ENCODE assay signal across 17 cellular contexts in genomic region chr11:47109051-47109791, GRCh38.
DNase-seq lines count a peak whose midpoint lies in the region; ATAC-seq and TF ChIP-seq lines count a peak whose summit lies in the region.
"Had no signal": no experiment of that assay in that cellular context is flagged by ENCODE, and none has a peak within 500 bp of the region (broad histone marks: within the 10 kb centered on the region; RNA-seq: fewer than 3 reads in every experiment).

No MANE protein-coding gene starts in this region.

- H3K27me3 ChIP-seq in upper lobe of right lung: no peaks in the 10 kb centered on the region
- H3K27me3 ChIP-seq: tibial artery had no signal

- no peak for TF ChIP-seq CTCF in upper lobe of right lung (IDR thresholded peaks at IDR 0.05)

- ATAC-seq in GM21576 (IDR thresholded peaks at IDR 0.05; ENCODE audit: unreplicated experiment): peak; percentile 39
- peak; percentile 57 for ATAC-seq in upper lobe of right lung
- no peak for ATAC-seq in HG02623 (IDR thresholded peaks at IDR 0.05; ENCODE audit: unreplicated experiment)
- ATAC-seq: activated CD8-positive, alpha-beta memory T cell treated with anti-CD3 and anti-CD28 coated beads, Interleukin-2, amount 10 ng/mL, durations not matched to agents 7 days and 5 days; effector memory CD8-positive, alpha-beta T cell; T-cell had no signal

- H3K27ac ChIP-seq in cingulate gyrus (ENCODE audit: low read depth, low read length) (peak overlapping the region; percentile 86), upper lobe of right lung (no peak overlapping the region)
- H3K27ac ChIP-seq: prostate gland, tibial artery had no signal

- peaks cover 8% of the 10 kb centered on the region for H3K4me1 ChIP-seq in upper lobe of right lung
- H3K4me1 ChIP-seq: prostate gland, tibial artery had no signal

- H3K9me3 ChIP-seq in upper lobe of right lung: no peaks in the 10 kb centered on the region
- H3K9me3 ChIP-seq: prostate gland, tibial artery had no signal

- no peak overlapping the region for H3K4me3 ChIP-seq in upper lobe of right lung
- H3K4me3 ChIP-seq: prostate gland, tibial artery had no signal

- no peaks in the 10 kb centered on the region for H3K36me3 ChIP-seq in upper lobe of right lung
- H3K36me3 ChIP-seq: prostate gland, tibial artery had no signal

- intact Hi-C loops in upper lobe of right lung (cut with DNase I): no loop called here

- DNase-seq in middle frontal gyrus (ENCODE audit: extremely low spot score, low spot score) (peak; percentile 18), upper lobe of right lung (no peak), HuH-7 (ENCODE audit: low spot score) (no peak)
- DNase-seq in activated CD8-positive, alpha-beta memory T cell treated with anti-CD3 and anti-CD28 coated beads for 24 hours: no peak
- DNase-seq: activated B cell treated with CpG ODN at 0.5 μM for 24 hours; activated CD8-positive, alpha-beta memory T cell treated with anti-CD3 and anti-CD28 coated beads, Interleukin-2, amount 10 ng/mL, durations not matched to agents 7 days and 5 days; CD4-positive, alpha-beta memory T cell; effector memory CD8-positive, alpha-beta T cell; GDM1; HCEC 1CT; NCI-H1436 treated with DMSO at 0.1 percent for 48 hours; T-cell; tibial artery had no signal
